Comparison of ENCODE assay signal across 20 cellular contexts in genomic region chr14:91098591-91098990, GRCh38. TPM values are rescaled to one million over a fixed set of nuclear protein-coding genes. Genes with fewer than 3 reads are reported as not detected.
A peak's percentile ranks its signal among the peaks of the same experiment; 100 is the strongest.
DNase-seq lines count a peak whose midpoint lies in the region; FAIRE-seq and TF ChIP-seq lines count a peak whose summit lies in the region.
"Had no signal": no experiment of that assay in that cellular context is flagged by ENCODE, and none has a peak within 500 bp of the region (broad histone marks: within the 10 kb centered on the region; RNA-seq: fewer than 3 reads in every experiment).

No MANE protein-coding gene starts in this region.

- H3K9me3 ChIP-seq in mammary epithelial cell (replicated peaks; ENCODE audit: insufficient read depth, low read length) (no peaks in the 10 kb centered on the region), keratinocyte (ENCODE audit: control insufficient read depth, low read depth, low read length) (no peaks in the 10 kb centered on the region), neuronal stem cell (replicated peaks in 1 of 2; ENCODE audit: control insufficient read depth in 2 of 2, insufficient read depth in 1 of 2, low read depth in 1 of 2, low read length in 2 of 2) (no peaks in the 10 kb centered on the region)
- H3K9me3 ChIP-seq in effector memory CD4-positive, alpha-beta T cell (ENCODE audit: control insufficient read depth, low read length): no peaks in the 10 kb centered on the region

- H3K4me3 ChIP-seq in mammary epithelial cell (replicated peaks in 1 of 3; ENCODE audit: insufficient read depth in 1 of 3, low read depth in 2 of 3, low read length in 3 of 3): no peak overlapping the region
- no peak overlapping the region for H3K4me3 ChIP-seq in brain microvascular endothelial cell (ENCODE audit: low read depth, low read length)
- no peak overlapping the region for H3K4me3 ChIP-seq in keratinocyte (ENCODE audit: control insufficient read depth in 2 of 3, extremely low read depth in 1 of 3, insufficient read depth in 2 of 3, low read depth in 1 of 3, low read length in 3 of 3)
- H3K4me3 ChIP-seq in effector memory CD4-positive, alpha-beta T cell (ENCODE audit: insufficient read depth, low read depth, low read length, poor library complexity, severe bottlenecking): no peak overlapping the region
- H3K4me3 ChIP-seq in neuronal stem cell (ENCODE audit: low read length in 2 of 2): no peak overlapping the region
- H3K4me3 ChIP-seq: GM23338 had no signal

- no peaks in the 10 kb centered on the region for H3K79me1 ChIP-seq in neuronal stem cell (ENCODE audit: low read depth, low read length)

- POLR2A ChIA-PET in MCF 10A (lab: Yijun Ruan, JAX): interaction anchor here (0.8 to 1.6 kb wide), 4 partner anchors 16 to 50 kb away, joined by 3 to 6 read pairs (median 4); no protein-coding TSS in a partner anchor

- DNase-seq in mammary epithelial cell: peak; percentile 53
- DNase-seq in MCF 10A (ENCODE audit: unreplicated experiment): no peak
- DNase-seq in brain microvascular endothelial cell: peak; percentile 24
- no peak for DNase-seq in keratinocyte (ENCODE audit: low read depth, low spot score)
- DNase-seq in effector memory CD4-positive, alpha-beta T cell: no peak
- DNase-seq in SHP77 (lab: John Stamatoyannopoulos, UW): no peak
- no peak for DNase-seq in neuronal stem cell (ENCODE audit: low spot score)
- DNase-seq in 8988T: no peak
- DNase-seq: C1 segment of cervical spinal cord, DMS153, HFFc6, Karpas-422, NCI-H187 treated with DMSO at 0.1 percent for 48 hours, NCI-H2171 treated with DMSO at 0.1 percent for 48 hours, NCI-H510A treated with DMSO at 0.1 percent for 48 hours had no signal

- no TSS peak for BruUV-seq in mammary epithelial cell (replicated peaks; lab: Mats Ljungman, UMichigan)
- BruUV-seq in MCF 10A (replicated peaks; lab: Mats Ljungman, UMichigan): no TSS peak

- no peaks in the 10 kb centered on the region for H3K79me2 ChIP-seq in mammary epithelial cell (ENCODE audit: insufficient read depth, low read length)
- H3K79me2 ChIP-seq in keratinocyte (ENCODE audit: control insufficient read depth, insufficient read depth, low read length): no peaks in the 10 kb centered on the region

- no peak overlapping the region for H3K4ac ChIP-seq in neuronal stem cell (ENCODE audit: low read length)

- no peak overlapping the region for H3K27ac ChIP-seq in mammary epithelial cell (ENCODE audit: insufficient read depth, low read depth, low read length)
- H3K27ac ChIP-seq in brain microvascular endothelial cell: no peak overlapping the region
- H3K27ac ChIP-seq in keratinocyte (ENCODE audit: control insufficient read depth, insufficient read depth, low read length): no peak overlapping the region
- H3K27ac ChIP-seq in effector memory CD4-positive, alpha-beta T cell (ENCODE audit: insufficient read depth, low read length, poor library complexity, severe bottlenecking): no peak overlapping the region
- H3K27ac ChIP-seq in neuronal stem cell (replicated peaks; ENCODE audit: low read length): no peak overlapping the region
- H3K27ac ChIP-seq: 22Rv1 had no signal

- CTCF ChIA-PET in mammary epithelial cell (lab: Charles Lee; ENCODE audit: low non-redundant PET) (no interaction called here), MCF 10A (lab: Yijun Ruan, JAX) (interaction anchor here (0.7 to 1.7 kb wide), 2 partner anchors 11 to 241 kb away, joined by 3 to 5 read pairs; no protein-coding TSS in a partner anchor)

- no peak overlapping the region for H2BK15ac ChIP-seq in neuronal stem cell (ENCODE audit: low read length)

- FAIRE-seq in keratinocyte (lab: Jason Lieb, UNC): peak; percentile 84
- FAIRE-seq: G401.6, GM12891, GM19239 had no signal

- WGBS in mammary epithelial cell (ENCODE audit: low coverage, missing lambda C conversion rate): 24% methylated on average over 3 of the region's 3 CpGs
- WGBS in neuronal stem cell (ENCODE audit: extremely low coverage in 2 of 2, insufficient read length in 2 of 2, insufficient replicate concordance in 1 of 2), 2 donors: no CpG with 5 or more reads among the region's 3 CpGs

- no peaks in the 10 kb centered on the region for H3K9me1 ChIP-seq in keratinocyte (ENCODE audit: control insufficient read depth, extremely low read depth, insufficient read depth, low read length)

- H3K18ac ChIP-seq in neuronal stem cell (ENCODE audit: low read length): no peak overlapping the region

- no peak overlapping the region for H4K8ac ChIP-seq in neuronal stem cell (ENCODE audit: low read depth, low read length)

- no peaks in the 10 kb centered on the region for H3K9me3 Mint-ChIP-seq in MCF 10A (ENCODE audit: unreplicated experiment)
- H3K9me3 Mint-ChIP-seq: GM23338, HFFc6 had no signal

- H2BK12ac ChIP-seq in neuronal stem cell (ENCODE audit: low read length): no peak overlapping the region

- no peak overlapping the region for H2BK120ac ChIP-seq in neuronal stem cell (ENCODE audit: low read depth, low read length)

- H3K4me2 ChIP-seq in mammary epithelial cell (ENCODE audit: insufficient read depth, low read depth, low read length) (no peak overlapping the region), keratinocyte (ENCODE audit: control insufficient read depth, extremely low read depth, insufficient read depth, low read depth, low read length) (no peak overlapping the region), neuronal stem cell (ENCODE audit: insufficient read depth, low read length, poor library complexity, severe bottlenecking) (no peak overlapping the region)
- H3K4me2 ChIP-seq: GM23338 had no signal

- H4K20me1 ChIP-seq in mammary epithelial cell (ENCODE audit: insufficient read depth, low read length) (no peaks in the 10 kb centered on the region), keratinocyte (ENCODE audit: control insufficient read depth, extremely low read depth, insufficient read depth, low read length) (no peaks in the 10 kb centered on the region)

- H3K36me3 Mint-ChIP-seq in MCF 10A (ENCODE audit: insufficient read depth, unreplicated experiment): no peaks in the 10 kb centered on the region

- H2AFZ ChIP-seq in mammary epithelial cell (ENCODE audit: low read depth, low read length): no peak overlapping the region
- H2AFZ ChIP-seq in keratinocyte (ENCODE audit: control insufficient read depth, low read length): no peak overlapping the region
- no peak overlapping the region for H2AFZ ChIP-seq in neuronal stem cell (ENCODE audit: low read length)
- H2AFZ ChIP-seq: GM23338 had no signal

- TF ChIP-seq CTCF in mammary epithelial cell (conservative IDR thresholded peaks at IDR 0.05 in 1 of 2, IDR thresholded peaks at IDR 0.05 in 1 of 2; ENCODE audit: extremely low read depth in 1 of 2, insufficient read depth in 1 of 2, low read depth in 1 of 2, low read length in 2 of 2) (no peak), MCF 10A (IDR thresholded peaks at IDR 0.05; ENCODE audit: unreplicated experiment) (no peak), brain microvascular endothelial cell (IDR thresholded peaks at IDR 0.05; ENCODE audit: low read depth, low read length, missing control alignments) (no peak), keratinocyte (optimal IDR thresholded peaks at IDR 0.05 in 1 of 3, IDR thresholded peaks at IDR 0.05 in 1 of 3, conservative IDR thresholded peaks at IDR 0.05 in 1 of 3; ENCODE audit: extremely low read depth in 1 of 3, insufficient read depth in 2 of 3, low read length in 3 of 3) (no peak)

- no peak overlapping the region for H3K14ac ChIP-seq in neuronal stem cell (ENCODE audit: low read length)

- no peaks in the 10 kb centered on the region for H3K27me3 Mint-ChIP-seq in MCF 10A (ENCODE audit: insufficient read depth, unreplicated experiment)

- dilution Hi-C loops in mammary epithelial cell (cut with HindIII; ENCODE audit: low sequenced_read_pairs) (no loop called here), keratinocyte (cut with MboI; ENCODE audit: extremely low pct_ligation_motif_present, low sequenced_read_pairs) (no loop called here)

- H3K4me1 ChIP-seq in mammary epithelial cell (ENCODE audit: insufficient read depth, low read length): no peaks in the 10 kb centered on the region
- H3K4me1 ChIP-seq in keratinocyte (ENCODE audit: control insufficient read depth, extremely low read depth, insufficient read depth, low read length): peaks cover 3% of the 10 kb centered on the region
- H3K4me1 ChIP-seq in effector memory CD4-positive, alpha-beta T cell (ENCODE audit: control insufficient read depth, insufficient read depth, low read length, poor library complexity, severe bottlenecking): no peaks in the 10 kb centered on the region
- H3K4me1 ChIP-seq in neuronal stem cell (ENCODE audit: control insufficient read depth in 2 of 2, insufficient read depth in 1 of 2, low read depth in 1 of 2, low read length in 2 of 2): peaks cover 0 to 2% of the 10 kb centered on the region in 2 donors

- H3K27me3 ChIP-seq in mammary epithelial cell (ENCODE audit: insufficient read depth, low read length) (no peaks in the 10 kb centered on the region), brain microvascular endothelial cell (replicated peaks) (no peaks in the 10 kb centered on the region), keratinocyte (ENCODE audit: control insufficient read depth, extremely low read depth, insufficient read depth, low read length) (no peaks in the 10 kb centered on the region), neuronal stem cell (ENCODE audit: control insufficient read depth in 3 of 3, insufficient read depth in 3 of 3, low read depth in 1 of 3, low read length in 3 of 3) (no peaks in the 10 kb centered on the region)
- H3K27me3 ChIP-seq in effector memory CD4-positive, alpha-beta T cell (replicated peaks; ENCODE audit: control insufficient read depth, insufficient read depth, low read length, poor library complexity, severe bottlenecking): no peaks in the 10 kb centered on the region

- H3K36me3 ChIP-seq in mammary epithelial cell (ENCODE audit: insufficient read depth, low read length) (no peaks in the 10 kb centered on the region), brain microvascular endothelial cell (replicated peaks) (no peaks in the 10 kb centered on the region), keratinocyte (ENCODE audit: control insufficient read depth in 2 of 2, extremely low read depth in 1 of 2, insufficient read depth in 2 of 2, low read length in 2 of 2) (no peaks in the 10 kb centered on the region), neuronal stem cell (replicated peaks in 1 of 2; ENCODE audit: control insufficient read depth in 2 of 2, insufficient read depth in 2 of 2, low read length in 2 of 2) (no peaks in the 10 kb centered on the region)
- no peaks in the 10 kb centered on the region for H3K36me3 ChIP-seq in effector memory CD4-positive, alpha-beta T cell (ENCODE audit: control insufficient read depth, insufficient read depth, low read length)

- no peak overlapping the region for H3K23ac ChIP-seq in neuronal stem cell (ENCODE audit: low read depth, low read length, poor library complexity)

- H2BK5ac ChIP-seq in neuronal stem cell (ENCODE audit: low read length): no peak overlapping the region

- in situ Hi-C loops in mammary epithelial cell (cut with MboI; ENCODE audit: low sequenced_read_pairs in 2 of 2): no loop called here
- in situ Hi-C loops in brain microvascular endothelial cell (cut with HindIII; ENCODE audit: low pct_ligation_motif_present, low sequenced_read_pairs): no loop called here

- no peak overlapping the region for H3K4me3 Mint-ChIP-seq in MCF 10A (ENCODE audit: unreplicated experiment)
- H3K4me3 Mint-ChIP-seq: GM23338, HFFc6 had no signal

- H3K4me1 Mint-ChIP-seq in MCF 10A (ENCODE audit: insufficient read depth, unreplicated experiment): peaks cover 7% of the 10 kb centered on the region
- H3K4me1 Mint-ChIP-seq: GM23338 had no signal

- no peak overlapping the region for H3K27ac Mint-ChIP-seq in MCF 10A (ENCODE audit: low read depth, unreplicated experiment)
- H3K27ac Mint-ChIP-seq: GM23338, HFFc6 had no signal

- H2AK5ac ChIP-seq in neuronal stem cell (ENCODE audit: low read depth, low read length): no peak overlapping the region

- H3K9ac ChIP-seq in mammary epithelial cell (ENCODE audit: insufficient read depth, low read length): no peak overlapping the region
- no peak overlapping the region for H3K9ac ChIP-seq in keratinocyte (ENCODE audit: control insufficient read depth, extremely low read depth, insufficient read depth, low read length)
- H3K9ac ChIP-seq in neuronal stem cell (ENCODE audit: low read depth, low read length, poor library complexity): no peak overlapping the region

- H4K91ac ChIP-seq in neuronal stem cell (ENCODE audit: low read depth, low read length, poor library complexity): no peak overlapping the region

- intact Hi-C loops in mammary epithelial cell (cut with micrococcal nuclease): no loop called here
- intact Hi-C loops in MCF 10A (cut with micrococcal nuclease): no loop called here

RNA-seq across cellular contexts. Expression of gene DGLUCY, which starts 15.3 kb away (rescaled TPM):
- total RNA-seq in mammary epithelial cell (10 to 100 TPM; 38.0 to 41.1 TPM), MCF 10A (2022) (11.3 and 11.7 TPM in 2 replicates)
- polyA plus RNA-seq in mammary epithelial cell (17.9 TPM), keratinocyte (13.7 to 33.1 TPM (median 19.4 TPM) in 3 replicates)
- polyA minus RNA-seq in mammary epithelial cell (33.6 TPM), keratinocyte (15.9 to 44.8 TPM (median 24.6 TPM) in 3 replicates)
- polyA plus RNA-seq in keratinocyte (2011; ENCODE audit: low read depth): 4.7 TPM
- polyA plus RNA-seq in keratinocyte (2011; cell fraction: cytosol; rRNA removed): 11.7 and 12.0 TPM in 2 replicates
- polyA plus RNA-seq in keratinocyte (2011; cell fraction: nucleus; rRNA removed): 32.9 and 39.7 TPM in 2 replicates
- polyA plus RNA-seq in keratinocyte (2012; ENCODE audit: low replicate concordance): 5.8 and 22.4 TPM in 2 replicates
- 19.0 TPM for polyA minus RNA-seq in keratinocyte (2011; cell fraction: cytosol; rRNA and poly(A)+ RNA removed)
- polyA minus RNA-seq in keratinocyte (2011; cell fraction: nucleus; rRNA and poly(A)+ RNA removed): 23.3 and 28.5 TPM in 2 replicates
- 31.3 TPM for polyA plus RNA-seq in neuronal stem cell (2013, experiment 1 of 2)
- polyA plus RNA-seq in neuronal stem cell (2013, experiment 2 of 2): 30.4 TPM

RNA-seq across cellular contexts. Expression of gene RPS6KA5, which starts 38.1 kb away (rescaled TPM):
- total RNA-seq in mammary epithelial cell (10 to 100 TPM in 1 of 2 donors, 1 to 10 TPM in 1; 4.8 to 10.9 TPM), MCF 10A (2022) (1.3 and 2.2 TPM in 2 replicates)
- polyA plus RNA-seq in mammary epithelial cell (3.1 TPM), keratinocyte (1.4 to 2.9 TPM (median 2.6 TPM) in 3 replicates)
- polyA minus RNA-seq in mammary epithelial cell (1.4 TPM), keratinocyte (0.62 to 3.0 TPM (median 1.5 TPM) in 3 replicates)
- 9.8 TPM for polyA plus RNA-seq in keratinocyte (2011; ENCODE audit: low read depth)
- polyA plus RNA-seq in keratinocyte (2011; cell fraction: cytosol; rRNA removed): 1.0 and 1.5 TPM in 2 replicates
- 2.4 and 2.5 TPM in 2 replicates for polyA plus RNA-seq in keratinocyte (2011; cell fraction: nucleus; rRNA removed)
- polyA plus RNA-seq in keratinocyte (2012; ENCODE audit: low replicate concordance): 1.7 and 4.0 TPM in 2 replicates
- polyA minus RNA-seq in keratinocyte (2011; cell fraction: cytosol; rRNA and poly(A)+ RNA removed): 1.9 TPM
- 2.0 and 6.7 TPM in 2 replicates for polyA minus RNA-seq in keratinocyte (2011; cell fraction: nucleus; rRNA and poly(A)+ RNA removed)
- 4.1 TPM for polyA plus RNA-seq in neuronal stem cell (2013, experiment 1 of 2)
- polyA plus RNA-seq in neuronal stem cell (2013, experiment 2 of 2): 3.8 TPM

Comparison
In these comparisons a context has a peak if more than half of its experiments do, and no peak if none do; other contexts are left out.
1. DNase-seq: peak in mammary epithelial cell (single experiment) and brain microvascular endothelial cell (single experiment); none in MCF 10A (single experiment), keratinocyte (single experiment), effector memory CD4-positive, alpha-beta T cell (0 of 3), SHP77 (0 of 2), neuronal stem cell (single experiment) and 8988T (single experiment).